ENCODE assay signal across 8 cellular contexts in the genomic region with DNA sequence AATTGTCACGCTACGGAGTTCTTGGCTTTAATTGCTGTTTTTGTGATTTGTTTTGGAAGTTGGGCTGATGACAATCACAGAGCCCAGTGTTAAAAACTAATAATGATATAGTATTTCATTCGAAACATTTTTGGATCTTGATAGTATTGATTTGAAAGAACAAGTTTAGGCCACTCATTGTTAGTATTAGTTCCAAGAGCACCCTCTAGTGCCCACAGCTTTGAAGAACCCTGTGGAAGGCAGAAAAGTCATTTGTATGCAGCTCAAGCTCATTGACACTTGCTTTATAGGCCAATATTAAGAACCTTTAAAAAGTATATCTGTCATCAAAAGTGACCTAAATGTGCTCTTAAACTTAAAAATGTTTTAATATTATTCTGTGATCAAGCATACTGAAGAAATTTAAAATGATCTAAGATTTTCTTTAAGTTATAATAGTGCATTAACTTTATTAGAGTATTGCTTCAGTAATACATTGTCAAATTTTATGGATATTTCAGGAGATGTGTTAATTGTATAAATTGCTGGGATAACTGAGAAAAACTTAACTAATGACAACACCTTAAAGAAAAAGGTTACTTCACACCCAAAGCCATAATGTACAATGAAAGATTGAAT.
DNase-seq lines count a peak whose midpoint lies in the region; ATAC-seq and TF ChIP-seq lines count a peak whose summit lies in the region.

No MANE protein-coding gene starts in this region.

- H3K27ac ChIP-seq in Peyer's patch (no peak overlapping the region), esophagus muscularis mucosa (replicated peaks in 1 of 4) (no peak overlapping the region), stomach (no peak overlapping the region)

- no peaks in the 10 kb centered on the region for H3K9me3 Mint-ChIP-seq in activated CD4-positive, alpha-beta T cell treated with anti-CD3 and anti-CD28 coated beads for 36 hours (ENCODE audit: low read depth)
- no peaks in the 10 kb centered on the region for H3K9me3 Mint-ChIP-seq in progenitor cell of endocrine pancreas (ENCODE audit: low read depth)

- H3K36me3 ChIP-seq in Peyer's patch (no peaks in the 10 kb centered on the region), esophagus muscularis mucosa (no peaks in the 10 kb centered on the region), stomach (no peaks in the 10 kb centered on the region)

- no peak overlapping the region for H3K4me3 Mint-ChIP-seq in activated CD4-positive, alpha-beta T cell treated with anti-CD3 and anti-CD28 coated beads for 36 hours
- no peak overlapping the region for H3K4me3 Mint-ChIP-seq in progenitor cell of endocrine pancreas (ENCODE audit: low read depth)

- H3K4me1 ChIP-seq in Peyer's patch (no peaks in the 10 kb centered on the region), esophagus muscularis mucosa (no peaks in the 10 kb centered on the region), stomach (no peaks in the 10 kb centered on the region)

- H3K27me3 ChIP-seq in Peyer's patch (no peaks in the 10 kb centered on the region), esophagus muscularis mucosa (no peaks in the 10 kb centered on the region), stomach (no peaks in the 10 kb centered on the region)

- TF ChIP-seq POLR2A in Peyer's patch (IDR thresholded peaks at IDR 0.05): no peak
- no peak for TF ChIP-seq POLR2A in esophagus muscularis mucosa (IDR thresholded peaks at IDR 0.05; ENCODE audit: low read depth)
- TF ChIP-seq POLR2A in stomach (IDR thresholded peaks at IDR 0.05): no peak

- H3K27ac Mint-ChIP-seq in activated CD4-positive, alpha-beta T cell treated with anti-CD3 and anti-CD28 coated beads for 36 hours: no peak overlapping the region
- H3K27ac Mint-ChIP-seq in progenitor cell of endocrine pancreas: no peak overlapping the region

- no peaks in the 10 kb centered on the region for H3K36me3 Mint-ChIP-seq in activated CD4-positive, alpha-beta T cell treated with anti-CD3 and anti-CD28 coated beads for 36 hours (ENCODE audit: low read depth)
- H3K36me3 Mint-ChIP-seq in progenitor cell of endocrine pancreas (ENCODE audit: insufficient read depth): no peaks in the 10 kb centered on the region

- H3K9me3 ChIP-seq in Peyer's patch (no peaks in the 10 kb centered on the region), esophagus muscularis mucosa (no peaks in the 10 kb centered on the region), stomach (no peaks in the 10 kb centered on the region)

- peak; percentile 5 for DNase-seq in activated CD4-positive, alpha-beta T cell treated with anti-CD3 and anti-CD28 coated beads for 36 hours
- no peak for DNase-seq in activated CD4-positive, alpha-beta T cell treated with anti-CD3 and anti-CD28 coated beads for 1 hour
- DNase-seq in HT1080 (ENCODE audit: low read depth) (peak; percentile 29), Peyer's patch (peak in 1 of 3 donors; percentile 46), esophagus muscularis mucosa (ENCODE audit: extremely low spot score) (no peak), progenitor cell of endocrine pancreas (ENCODE audit: low spot score, unreplicated experiment) (peak; percentile 14), stomach (no peak)
- DNase-seq in activated CD4-positive, alpha-beta T cell treated with anti-CD3 and anti-CD28 coated beads for 4 hours: no peak

- intact Hi-C loops in activated CD4-positive, alpha-beta T cell treated with anti-CD3 and anti-CD28 coated beads for 36 hours (cut with DNase I, micrococcal nuclease): loop anchor here in 1 of 2 experiments (5.0 kb wide), 1 partner anchor 1083 kb away; no protein-coding TSS in a partner anchor
- intact Hi-C loops in esophagus muscularis mucosa (cut with DNase I) (loop anchor here (5.0 kb wide), 1 partner anchor 1083 kb away; no protein-coding TSS in a partner anchor), stomach (cut with DNase I; ENCODE audit: low total_unique reads) (no loop called here)

- H3K27me3 Mint-ChIP-seq in activated CD4-positive, alpha-beta T cell treated with anti-CD3 and anti-CD28 coated beads for 36 hours: no peaks in the 10 kb centered on the region
- peaks cover 23% of the 10 kb centered on the region for H3K27me3 Mint-ChIP-seq in progenitor cell of endocrine pancreas

- H3K4me3 ChIP-seq in Peyer's patch (no peak overlapping the region), esophagus muscularis mucosa (no peak overlapping the region), stomach (no peak overlapping the region)

- peak in 4 of 6 experiments; percentile 11 to 33 (median 24) for TF ChIP-seq CTCF in Peyer's patch (IDR thresholded peaks at IDR 0.05)
- TF ChIP-seq CTCF in esophagus muscularis mucosa (IDR thresholded peaks at IDR 0.05): peak; percentile 45 to 60 (median 49)
- peak; percentile 72 for TF ChIP-seq CTCF in progenitor cell of endocrine pancreas (IDR thresholded peaks at IDR 0.05; ENCODE audit: unreplicated experiment)
- TF ChIP-seq CTCF in stomach (IDR thresholded peaks at IDR 0.05): peak in 2 of 7 experiments; percentile 10 to 15

- POLR2A ChIA-PET in activated CD4-positive, alpha-beta T cell treated with anti-CD3 and anti-CD28 coated beads for 36 hours (lab: Charles Lee): no interaction called here

- CTCF ChIA-PET in activated CD4-positive, alpha-beta T cell treated with anti-CD3 and anti-CD28 coated beads for 36 hours (lab: Charles Lee): interaction anchor here (1.1 kb wide), 1 partner anchor 10 kb away, joined by 3 read pairs; no protein-coding TSS in a partner anchor

- 67% methylated on average over 3 of the region's 3 CpGs for WGBS in esophagus muscularis mucosa
- WGBS in stomach, 5 donors: 64 to 75% (median 69%) methylated on average over 3 of the region's 3 CpGs

- no peak for ATAC-seq in activated CD4-positive, alpha-beta T cell treated with anti-CD3 and anti-CD28 coated beads for 36 hours

- no peaks in the 10 kb centered on the region for H3K4me1 Mint-ChIP-seq in activated CD4-positive, alpha-beta T cell treated with anti-CD3 and anti-CD28 coated beads for 36 hours
- H3K4me1 Mint-ChIP-seq in progenitor cell of endocrine pancreas (ENCODE audit: low read depth): peaks cover 9% of the 10 kb centered on the region

- TF ChIP-seq EP300 in esophagus muscularis mucosa (IDR thresholded peaks at IDR 0.05) (no peak), stomach (IDR thresholded peaks at IDR 0.05) (no peak)

Comparison
In these comparisons a context has a peak if more than half of its experiments do, and no peak if none do; other contexts are left out.
1. DNase-seq: peak in activated CD4-positive, alpha-beta T cell treated with anti-CD3 and anti-CD28 coated beads for 36 hours (single experiment), HT1080 (single experiment) and progenitor cell of endocrine pancreas (single experiment); none in activated CD4-positive, alpha-beta T cell treated with anti-CD3 and anti-CD28 coated beads for 1 hour (single experiment), esophagus muscularis mucosa (single experiment), stomach (single experiment) and activated CD4-positive, alpha-beta T cell treated with anti-CD3 and anti-CD28 coated beads for 4 hours (0 of 2).